9 cellular contexts compared by ENCODE assay signal in the genomic region with DNA sequence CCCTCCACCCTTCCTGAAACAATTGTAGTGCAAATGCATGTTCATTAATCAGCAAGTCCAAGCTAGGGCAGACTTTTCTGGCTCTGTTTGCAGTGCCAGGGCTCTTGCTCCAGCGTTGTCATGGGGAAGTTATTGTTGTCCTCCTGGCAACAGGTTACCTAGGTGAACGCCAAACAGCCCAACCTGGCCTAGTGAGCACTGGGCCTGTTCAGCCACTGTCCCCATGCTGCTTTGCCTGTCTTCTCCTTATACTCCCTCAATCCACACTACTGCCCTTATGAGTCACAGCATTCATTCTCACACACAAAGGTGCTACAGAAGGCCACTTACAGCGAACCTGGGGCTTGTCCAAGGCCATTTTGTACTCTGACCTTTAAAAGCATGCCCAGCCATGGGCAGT. TPM values are rescaled to one million over a fixed set of nuclear protein-coding genes. Genes with fewer than 3 reads are reported as not detected.
A peak's percentile ranks its signal among the peaks of the same experiment; 100 is the strongest.
DNase-seq lines count a peak whose midpoint lies in the region; TF ChIP-seq lines count a peak whose summit lies in the region.
"Had no signal": no experiment of that assay in that cellular context is flagged by ENCODE, and none has a peak within 500 bp of the region (broad histone marks: within the 10 kb centered on the region; RNA-seq: fewer than 3 reads in every experiment).

No MANE protein-coding gene starts in this region.

- H3K27me3 Mint-ChIP-seq in nephron (ENCODE audit: low read depth): peaks cover 7% of the 10 kb centered on the region
- peaks cover 5% of the 10 kb centered on the region for H3K27me3 Mint-ChIP-seq in activated naive CD8-positive, alpha-beta T cell treated with anti-CD3 and anti-CD28 coated beads for 36 hours
- no peaks in the 10 kb centered on the region for H3K27me3 Mint-ChIP-seq in activated CD4-positive, alpha-beta memory T cell treated with anti-CD3 and anti-CD28 coated beads for 36 hours

- no peaks in the 10 kb centered on the region for H3K9me3 ChIP-seq in esophagus muscularis mucosa

- no peaks in the 10 kb centered on the region for H3K27me3 ChIP-seq in esophagus muscularis mucosa

- H3K27ac ChIP-seq in esophagus muscularis mucosa (replicated peaks in 1 of 4): peak overlapping the region in 3 of 4 donors; percentile 32 to 38 (median 36)

- TF ChIP-seq POLR2A in esophagus muscularis mucosa (IDR thresholded peaks at IDR 0.05; ENCODE audit: low read depth): no peak

- CTCF ChIA-PET in activated CD4-positive, alpha-beta memory T cell treated with anti-CD3 and anti-CD28 coated beads for 36 hours (lab: Charles Lee): interaction anchor here (0.8 to 4.7 kb wide), 2 partner anchors 19 to 33 kb away, joined by 3 to 30 read pairs; no protein-coding TSS in a partner anchor

- H3K36me3 Mint-ChIP-seq in nephron (ENCODE audit: low read depth): no peaks in the 10 kb centered on the region
- no peaks in the 10 kb centered on the region for H3K36me3 Mint-ChIP-seq in activated naive CD8-positive, alpha-beta T cell treated with anti-CD3 and anti-CD28 coated beads for 36 hours
- H3K36me3 Mint-ChIP-seq in activated CD4-positive, alpha-beta memory T cell treated with anti-CD3 and anti-CD28 coated beads for 36 hours: no peaks in the 10 kb centered on the region

- 49% methylated on average over 3 of the region's 3 CpGs for WGBS in esophagus muscularis mucosa

- peak overlapping the region; percentile 53 to 66 (median 64) for H3K27ac Mint-ChIP-seq in nephron
- H3K27ac Mint-ChIP-seq in activated naive CD8-positive, alpha-beta T cell treated with anti-CD3 and anti-CD28 coated beads for 36 hours: no peak overlapping the region
- H3K27ac Mint-ChIP-seq in activated CD4-positive, alpha-beta memory T cell treated with anti-CD3 and anti-CD28 coated beads for 36 hours: no peak overlapping the region

- TF ChIP-seq EP300 in esophagus muscularis mucosa (IDR thresholded peaks at IDR 0.05): no peak

- peaks cover 15 to 25% (median 17%) of the 10 kb centered on the region in 4 donors for H3K4me1 ChIP-seq in esophagus muscularis mucosa

- intact Hi-C loops in esophagus muscularis mucosa (cut with DNase I): no loop called here
- intact Hi-C loops in activated CD4-positive, alpha-beta memory T cell treated with anti-CD3 and anti-CD28 coated beads for 36 hours (cut with micrococcal nuclease): loop anchor here (10.0 kb wide), 1 partner anchor 260 kb away; no protein-coding TSS in a partner anchor

- no peak overlapping the region for H3K4me3 ChIP-seq in esophagus muscularis mucosa

- POLR2A ChIA-PET in activated CD4-positive, alpha-beta memory T cell treated with anti-CD3 and anti-CD28 coated beads for 36 hours (lab: Charles Lee): no interaction called here

- no peaks in the 10 kb centered on the region for H3K4me1 Mint-ChIP-seq in nephron
- peaks cover 5% of the 10 kb centered on the region for H3K4me1 Mint-ChIP-seq in activated naive CD8-positive, alpha-beta T cell treated with anti-CD3 and anti-CD28 coated beads for 36 hours
- H3K4me1 Mint-ChIP-seq in activated CD4-positive, alpha-beta memory T cell treated with anti-CD3 and anti-CD28 coated beads for 36 hours (ENCODE audit: low read depth): peaks cover 4% of the 10 kb centered on the region

- no peaks in the 10 kb centered on the region for H3K9me3 Mint-ChIP-seq in nephron
- no peaks in the 10 kb centered on the region for H3K9me3 Mint-ChIP-seq in activated naive CD8-positive, alpha-beta T cell treated with anti-CD3 and anti-CD28 coated beads for 36 hours
- H3K9me3 Mint-ChIP-seq in activated CD4-positive, alpha-beta memory T cell treated with anti-CD3 and anti-CD28 coated beads for 36 hours: no peaks in the 10 kb centered on the region
- H3K9me3 Mint-ChIP-seq: central memory CD8-positive, alpha-beta T cell had no signal

- H3K36me3 ChIP-seq in esophagus muscularis mucosa: no peaks in the 10 kb centered on the region

- no peak overlapping the region for H3K4me3 Mint-ChIP-seq in nephron
- H3K4me3 Mint-ChIP-seq in activated naive CD8-positive, alpha-beta T cell treated with anti-CD3 and anti-CD28 coated beads for 36 hours: no peak overlapping the region
- H3K4me3 Mint-ChIP-seq in activated CD4-positive, alpha-beta memory T cell treated with anti-CD3 and anti-CD28 coated beads for 36 hours: no peak overlapping the region
- H3K4me3 Mint-ChIP-seq: central memory CD8-positive, alpha-beta T cell had no signal

- TF ChIP-seq CTCF in esophagus muscularis mucosa (IDR thresholded peaks at IDR 0.05) (no peak), nephron (IDR thresholded peaks at IDR 0.05; ENCODE audit: unreplicated experiment in 3 of 3) (no peak)

- DNase-seq in DMS79 treated with DMSO at 0.1 percent for 48 hours (lab: John Stamatoyannopoulos, UW) (peak; percentile 50), NCI-H748 treated with DMSO at 0.1 percent for 48 hours (lab: John Stamatoyannopoulos, UW) (peak; percentile 81), esophagus muscularis mucosa (ENCODE audit: extremely low spot score) (no peak), NCI-H2171 (lab: John Stamatoyannopoulos, UW) (no peak)
- no peak for DNase-seq in activated naive CD8-positive, alpha-beta T cell treated with anti-CD3 and anti-CD28 coated beads for 36 hours
- DNase-seq in activated CD4-positive, CD25-positive, alpha-beta regulatory T cell (lab: John Stamatoyannopoulos, UW): no peak
- DNase-seq in activated CD4-positive, alpha-beta memory T cell treated with anti-CD3 and anti-CD28 coated beads for 36 hours: no peak

RNA-seq across cellular contexts. Expression of gene GLIS3, which starts 34.6 kb away (rescaled TPM):
- 10 to 100 TPM; 14.6 to 34.1 (median 20.5) TPM for total RNA-seq in esophagus muscularis mucosa
- 1 to 10 TPM; 2.0 to 2.3 TPM for total RNA-seq in activated naive CD8-positive, alpha-beta T cell treated with anti-CD3 and anti-CD28 coated beads for 36 hours
- under 1 TPM; 0.33 to 0.73 TPM for total RNA-seq in activated CD4-positive, alpha-beta memory T cell treated with anti-CD3 and anti-CD28 coated beads for 36 hours

Comparison
In these comparisons a context has a peak if more than half of its experiments do, and no peak if none do; other contexts are left out.
1. DNase-seq: peak in DMS79 treated with DMSO at 0.1 percent for 48 hours (single experiment) and NCI-H748 treated with DMSO at 0.1 percent for 48 hours (single experiment); none in esophagus muscularis mucosa (single experiment), activated naive CD8-positive, alpha-beta T cell treated with anti-CD3 and anti-CD28 coated beads for 36 hours (single experiment), activated CD4-positive, CD25-positive, alpha-beta regulatory T cell (0 of 4), NCI-H2171 (single experiment) and activated CD4-positive, alpha-beta memory T cell treated with anti-CD3 and anti-CD28 coated beads for 36 hours (single experiment).
2. H3K27ac Mint-ChIP-seq: peak in nephron (3 of 3); none in activated naive CD8-positive, alpha-beta T cell treated with anti-CD3 and anti-CD28 coated beads for 36 hours (single experiment) and activated CD4-positive, alpha-beta memory T cell treated with anti-CD3 and anti-CD28 coated beads for 36 hours (single experiment).
3. RNA of gene GLIS3, which starts 34.6 kb away (total RNA-seq): 14.6 to 34.1 TPM in esophagus muscularis mucosa; 2.0 to 2.3 TPM in activated naive CD8-positive, alpha-beta T cell treated with anti-CD3 and anti-CD28 coated beads for 36 hours and 0.33 to 0.73 TPM in activated CD4-positive, alpha-beta memory T cell treated with anti-CD3 and anti-CD28 coated beads for 36 hours; every median in the first group is over 4 times any median in the second.